1 cellular context compared by ENCODE assay signal in the genomic region with DNA sequence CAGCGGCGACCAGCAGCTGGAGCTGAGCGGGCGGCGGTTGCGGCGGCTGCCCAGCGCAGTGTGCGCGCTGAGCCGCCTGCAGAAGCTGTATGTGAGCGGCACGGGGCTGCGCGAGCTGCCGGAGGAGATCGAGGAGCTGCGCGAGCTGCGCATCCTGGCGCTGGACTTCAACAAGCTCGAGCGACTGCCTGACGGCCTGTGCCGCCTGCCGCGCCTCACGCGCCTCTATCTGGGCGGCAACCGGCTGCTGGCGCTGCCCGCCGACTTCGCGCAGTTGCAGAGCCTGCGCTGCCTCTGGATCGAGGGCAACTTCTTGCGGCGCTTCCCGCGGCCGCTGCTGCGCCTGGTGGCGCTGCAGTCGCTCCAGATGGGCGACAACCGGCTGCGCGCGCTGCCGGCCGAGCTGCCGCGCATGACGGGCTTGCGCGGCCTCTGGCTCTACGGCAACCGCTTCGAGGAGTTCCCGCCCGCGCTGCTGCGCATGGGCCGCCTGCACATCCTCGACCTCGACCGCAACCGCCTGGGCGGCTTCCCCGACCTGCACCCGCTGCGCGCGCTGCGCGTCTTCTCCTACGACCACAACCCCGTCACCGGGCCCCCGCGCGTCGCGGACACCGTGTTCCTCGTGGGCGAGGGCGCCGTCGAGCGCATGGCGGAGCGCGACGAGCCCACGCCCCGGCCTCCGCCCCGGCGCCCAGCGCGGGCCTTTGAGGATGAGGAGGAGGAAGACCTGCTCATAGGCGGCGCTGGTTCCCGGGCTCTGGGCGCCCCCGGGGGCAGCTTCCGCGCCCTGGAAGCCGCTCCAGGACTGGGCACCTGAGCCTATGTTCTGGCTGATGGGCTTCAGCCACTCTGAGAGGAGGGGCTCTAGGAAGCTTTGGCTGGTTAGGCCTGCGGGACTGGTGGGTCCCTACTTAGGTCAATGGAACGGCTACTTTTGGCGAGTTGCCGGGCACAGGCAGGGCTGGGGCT.
TF ChIP-seq lines count a peak whose summit lies in the region.

No MANE protein-coding gene starts in this region.

TF ChIP-seq in HEK293, 187 proteins besides CTCF, POLR2A, EP300 and RAD21 (continued from another document):
- TF ChIP-seq, protein P1, sequence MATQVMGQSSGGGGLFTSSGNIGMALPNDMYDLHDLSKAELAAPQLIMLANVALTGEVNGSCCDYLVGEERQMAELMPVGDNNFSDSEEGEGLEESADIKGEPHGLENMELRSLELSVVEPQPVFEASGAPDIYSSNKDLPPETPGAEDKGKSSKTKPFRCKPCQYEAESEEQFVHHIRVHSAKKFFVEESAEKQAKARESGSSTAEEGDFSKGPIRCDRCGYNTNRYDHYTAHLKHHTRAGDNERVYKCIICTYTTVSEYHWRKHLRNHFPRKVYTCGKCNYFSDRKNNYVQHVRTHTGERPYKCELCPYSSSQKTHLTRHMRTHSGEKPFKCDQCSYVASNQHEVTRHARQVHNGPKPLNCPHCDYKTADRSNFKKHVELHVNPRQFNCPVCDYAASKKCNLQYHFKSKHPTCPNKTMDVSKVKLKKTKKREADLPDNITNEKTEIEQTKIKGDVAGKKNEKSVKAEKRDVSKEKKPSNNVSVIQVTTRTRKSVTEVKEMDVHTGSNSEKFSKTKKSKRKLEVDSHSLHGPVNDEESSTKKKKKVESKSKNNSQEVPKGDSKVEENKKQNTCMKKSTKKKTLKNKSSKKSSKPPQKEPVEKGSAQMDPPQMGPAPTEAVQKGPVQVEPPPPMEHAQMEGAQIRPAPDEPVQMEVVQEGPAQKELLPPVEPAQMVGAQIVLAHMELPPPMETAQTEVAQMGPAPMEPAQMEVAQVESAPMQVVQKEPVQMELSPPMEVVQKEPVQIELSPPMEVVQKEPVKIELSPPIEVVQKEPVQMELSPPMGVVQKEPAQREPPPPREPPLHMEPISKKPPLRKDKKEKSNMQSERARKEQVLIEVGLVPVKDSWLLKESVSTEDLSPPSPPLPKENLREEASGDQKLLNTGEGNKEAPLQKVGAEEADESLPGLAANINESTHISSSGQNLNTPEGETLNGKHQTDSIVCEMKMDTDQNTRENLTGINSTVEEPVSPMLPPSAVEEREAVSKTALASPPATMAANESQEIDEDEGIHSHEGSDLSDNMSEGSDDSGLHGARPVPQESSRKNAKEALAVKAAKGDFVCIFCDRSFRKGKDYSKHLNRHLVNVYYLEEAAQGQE (tag by site-specific recombination; IDR thresholded peaks at IDR 0.05) = no peak
- TF ChIP-seq ZNF596 (tag by site-specific recombination; IDR thresholded peaks at IDR 0.05) (no peak), ZBTB21 (tag by site-specific recombination; IDR thresholded peaks at IDR 0.05) (no peak), ZNF555 (tag by site-specific recombination; conservative IDR thresholded peaks at IDR 0.05) (no peak), ZNF335 (tag by site-specific recombination; conservative IDR thresholded peaks at IDR 0.05) (no peak; the same call in 1 of the 2 replicates), ZBTB20 (tag by site-specific recombination; IDR thresholded peaks at IDR 0.05) (no peak), HOXA7 (CRISPR knock-in tag; IDR thresholded peaks at IDR 0.05; ENCODE audit: borderline replicate concordance) (no peak), SP2 (tag by site-specific recombination; IDR thresholded peaks at IDR 0.05) (no peak), OVOL3 (tag by site-specific recombination; IDR thresholded peaks at IDR 0.05) (no peak), ZNF664 (tag by site-specific recombination; IDR thresholded peaks at IDR 0.05) (no peak), ZNF707 (tag by site-specific recombination; IDR thresholded peaks at IDR 0.05) (no peak), ZNF394 (tag by site-specific recombination; IDR thresholded peaks at IDR 0.05; ENCODE audit: borderline replicate concordance) (peak; percentile 40; the same call in 1 of the 2 replicates), ZXDB (tag by site-specific recombination; IDR thresholded peaks at IDR 0.05) (no peak)
- TF ChIP-seq, protein P2, sequence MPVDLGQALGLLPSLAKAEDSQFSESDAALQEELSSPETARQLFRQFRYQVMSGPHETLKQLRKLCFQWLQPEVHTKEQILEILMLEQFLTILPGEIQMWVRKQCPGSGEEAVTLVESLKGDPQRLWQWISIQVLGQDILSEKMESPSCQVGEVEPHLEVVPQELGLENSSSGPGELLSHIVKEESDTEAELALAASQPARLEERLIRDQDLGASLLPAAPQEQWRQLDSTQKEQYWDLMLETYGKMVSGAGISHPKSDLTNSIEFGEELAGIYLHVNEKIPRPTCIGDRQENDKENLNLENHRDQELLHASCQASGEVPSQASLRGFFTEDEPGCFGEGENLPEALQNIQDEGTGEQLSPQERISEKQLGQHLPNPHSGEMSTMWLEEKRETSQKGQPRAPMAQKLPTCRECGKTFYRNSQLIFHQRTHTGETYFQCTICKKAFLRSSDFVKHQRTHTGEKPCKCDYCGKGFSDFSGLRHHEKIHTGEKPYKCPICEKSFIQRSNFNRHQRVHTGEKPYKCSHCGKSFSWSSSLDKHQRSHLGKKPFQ (tag by site-specific recombination; IDR thresholded peaks at IDR 0.05) = no peak
- TF ChIP-seq, protein P3, sequence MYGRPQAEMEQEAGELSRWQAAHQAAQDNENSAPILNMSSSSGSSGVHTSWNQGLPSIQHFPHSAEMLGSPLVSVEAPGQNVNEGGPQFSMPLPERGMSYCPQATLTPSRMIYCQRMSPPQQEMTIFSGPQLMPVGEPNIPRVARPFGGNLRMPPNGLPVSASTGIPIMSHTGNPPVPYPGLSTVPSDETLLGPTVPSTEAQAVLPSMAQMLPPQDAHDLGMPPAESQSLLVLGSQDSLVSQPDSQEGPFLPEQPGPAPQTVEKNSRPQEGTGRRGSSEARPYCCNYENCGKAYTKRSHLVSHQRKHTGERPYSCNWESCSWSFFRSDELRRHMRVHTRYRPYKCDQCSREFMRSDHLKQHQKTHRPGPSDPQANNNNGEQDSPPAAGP (tag by site-specific recombination; IDR thresholded peaks at IDR 0.05) = 0 out of 2 replicates have a peak, but pooled peaks have one; percentile 49
- TF ChIP-seq, protein P4, sequence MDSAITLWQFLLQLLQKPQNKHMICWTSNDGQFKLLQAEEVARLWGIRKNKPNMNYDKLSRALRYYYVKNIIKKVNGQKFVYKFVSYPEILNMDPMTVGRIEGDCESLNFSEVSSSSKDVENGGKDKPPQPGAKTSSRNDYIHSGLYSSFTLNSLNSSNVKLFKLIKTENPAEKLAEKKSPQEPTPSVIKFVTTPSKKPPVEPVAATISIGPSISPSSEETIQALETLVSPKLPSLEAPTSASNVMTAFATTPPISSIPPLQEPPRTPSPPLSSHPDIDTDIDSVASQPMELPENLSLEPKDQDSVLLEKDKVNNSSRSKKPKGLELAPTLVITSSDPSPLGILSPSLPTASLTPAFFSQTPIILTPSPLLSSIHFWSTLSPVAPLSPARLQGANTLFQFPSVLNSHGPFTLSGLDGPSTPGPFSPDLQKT (IDR thresholded peaks at IDR 0.05; ENCODE audit: borderline replicate concordance, low read depth, low read length) = no peak
